ENCODE assay signal across 1 cellular context in genomic region chr3:149384167-149384566, GRCh38.
TF ChIP-seq lines count a peak whose summit lies in the region.

No MANE protein-coding gene starts in this region.

TF ChIP-seq in A549, 52 proteins besides CTCF, POLR2A, EP300 and RAD21:
- no peak for TF ChIP-seq CHD2 (IDR thresholded peaks at IDR 0.05; ENCODE audit: low read length, partially characterized antibody)
- TF ChIP-seq NFE2L2 (conservative IDR thresholded peaks at IDR 0.05; ENCODE audit: low read length) = no peak
- no peak for TF ChIP-seq E2F6 (IDR thresholded peaks at IDR 0.05; ENCODE audit: borderline replicate concordance, low read depth)
- TF ChIP-seq ZSCAN20 (CRISPR knock-in tag; IDR thresholded peaks at IDR 0.05) = no peak
- no peak for TF ChIP-seq EHF (CRISPR knock-in tag; IDR thresholded peaks at IDR 0.05)
- TF ChIP-seq PHF8 (IDR thresholded peaks at IDR 0.05; ENCODE audit: borderline replicate concordance, low read depth) = no peak
- no peak for TF ChIP-seq RFX5 (IDR thresholded peaks at IDR 0.05)
- no peak for TF ChIP-seq GATA3 (IDR thresholded peaks at IDR 0.05; ENCODE audit: borderline replicate concordance)
- no peak for TF ChIP-seq TP53 (CRISPR knock-in tag; IDR thresholded peaks at IDR 0.05)
- no peak for TF ChIP-seq ESRRA (IDR thresholded peaks at IDR 0.05; ENCODE audit: borderline replicate concordance, low read length)
- TF ChIP-seq BHLHE40 (IDR thresholded peaks at IDR 0.05; ENCODE audit: low read depth, low read length) = no peak
- TF ChIP-seq FOSL2 (IDR thresholded peaks at IDR 0.05) = no peak
- TF ChIP-seq FOSL2 (CRISPR knock-in tag; IDR thresholded peaks at IDR 0.05) = no peak
- no peak for TF ChIP-seq HOXB13 (CRISPR knock-in tag; IDR thresholded peaks at IDR 0.05; ENCODE audit: low read depth)
- no peak for TF ChIP-seq CBX8 (IDR thresholded peaks at IDR 0.05)
TF ChIP-seq in A549: peak in this region for 0.
